In the genomic region with DNA sequence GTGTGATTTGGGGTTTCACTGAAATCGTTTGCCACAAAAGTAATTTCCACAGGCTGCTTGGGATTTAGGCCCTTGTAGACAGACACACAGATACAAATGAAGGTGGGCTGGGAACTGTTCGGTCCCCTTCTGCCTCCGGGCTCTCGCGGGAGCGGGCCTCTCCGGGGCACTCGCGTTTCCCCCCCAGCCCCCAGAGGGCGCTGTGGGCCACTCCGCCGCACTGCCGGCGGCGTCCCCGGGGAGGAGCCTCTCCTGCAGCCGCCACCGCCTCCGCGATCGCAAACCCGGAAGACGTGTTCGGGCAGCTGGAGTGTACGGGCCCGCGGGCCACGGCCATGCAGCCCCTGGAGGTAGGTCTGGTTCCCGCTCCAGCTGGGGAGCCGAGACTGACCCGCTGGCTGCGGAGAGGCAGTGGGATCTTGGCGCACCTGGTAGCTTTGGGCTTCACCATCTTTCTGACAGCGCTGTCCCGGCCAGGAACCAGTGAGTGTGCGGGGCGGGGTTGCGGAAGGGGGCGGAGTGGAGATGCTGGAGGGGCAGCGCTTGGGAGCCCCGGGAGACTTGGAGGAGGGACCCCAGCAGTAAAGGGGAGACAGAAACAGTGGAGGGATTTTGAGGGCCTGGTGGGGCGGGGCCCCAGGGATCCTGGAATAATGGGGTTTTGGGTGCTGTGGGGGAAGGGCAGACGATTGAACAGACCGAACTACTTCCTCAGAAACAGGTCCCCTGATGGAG, we compare ENCODE assay signal across 8 cellular contexts. TPM values are rescaled to one million over a fixed set of nuclear protein-coding genes. Genes with fewer than 3 reads are reported as not detected.
DNase-seq lines count a peak whose midpoint lies in the region; ATAC-seq and TF ChIP-seq lines count a peak whose summit lies in the region.

A gene with protein sequence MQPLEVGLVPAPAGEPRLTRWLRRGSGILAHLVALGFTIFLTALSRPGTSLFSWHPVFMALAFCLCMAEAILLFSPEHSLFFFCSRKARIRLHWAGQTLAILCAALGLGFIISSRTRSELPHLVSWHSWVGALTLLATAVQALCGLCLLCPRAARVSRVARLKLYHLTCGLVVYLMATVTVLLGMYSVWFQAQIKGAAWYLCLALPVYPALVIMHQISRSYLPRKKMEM (plus strand): TSS at position 290 of the 735 bp plus-strand sequence. CDS start 46 bp downstream, at position 336.

- H3K36me3 ChIP-seq in WERI-Rb-1 (peaks cover 42% of the 10 kb centered on the region), mammary epithelial cell (ENCODE audit: insufficient read depth, low read length) (no peaks in the 10 kb centered on the region)

- POLR2A ChIA-PET in AG04449 (lab: Yijun Ruan, JAX) = interaction anchor here (0.7 to 0.8 kb wide), 2 partner anchors 36 to 46 kb away, joined by 3 read pairs; a partner anchor contains a TSS

- DNase-seq in AG04449 (ENCODE audit: low read depth, low spot score) (no peak), NCI-H2171 (lab: John Stamatoyannopoulos, UW) (peak; percentile 87), WERI-Rb-1 (peak; percentile 90), mammary epithelial cell (peak; percentile 80), iris pigment epithelial cell (ENCODE audit: low read depth) (peak; percentile 81)
- peak; percentile 88 for DNase-seq in stimulated activated CD4-positive, alpha-beta T cell treated with anti-CD3 and anti-CD28 coated beads, Interleukin-12 subunit alpha, Interleukin-12 subunit beta, amount 100 ng/mL, for 4 hours

- peak within 1 kb of the TSS; percentile 98 for H2AFZ ChIP-seq in mammary epithelial cell (ENCODE audit: low read depth, low read length)

- dilution Hi-C loops in mammary epithelial cell (cut with HindIII; ENCODE audit: low sequenced_read_pairs) = no loop called here

- peak within 1 kb of the TSS; percentile 43 for H3K9ac ChIP-seq in mammary epithelial cell (ENCODE audit: insufficient read depth, low read length)

- 1% methylated on average over 21 of the region's 44 CpGs for WGBS in mammary epithelial cell (ENCODE audit: low coverage, missing lambda C conversion rate)

- peak within 1 kb of the TSS; percentile 65 for H3K4me2 ChIP-seq in mammary epithelial cell (ENCODE audit: insufficient read depth, low read depth, low read length)

- H3K27ac ChIP-seq in WERI-Rb-1 (peak within 1 kb of the TSS; percentile 57), mammary epithelial cell (ENCODE audit: insufficient read depth, low read depth, low read length) (no peak within 1 kb of the TSS)

- CTCF ChIA-PET in AG04449 (lab: Yijun Ruan, JAX) = interaction anchor here (0.6 to 43.1 kb wide), 34 partner anchors 12 to 331 kb away, joined by 3 to 2790 read pairs (median 5); a partner anchor contains a TSS
- CTCF ChIA-PET in mammary epithelial cell (lab: Charles Lee; ENCODE audit: low non-redundant PET) = interaction anchor here (0.6 to 0.9 kb wide), 4 partner anchors 39 to 329 kb away, joined by 3 to 7 read pairs (median 4); no protein-coding TSS in a partner anchor

- H3K4me3 ChIP-seq in AG04449 (ENCODE audit: low read depth, low read length) (peak within 1 kb of the TSS; percentile 100), WERI-Rb-1 (ENCODE audit: low read depth, low read length) (peak within 1 kb of the TSS; percentile 91), mammary epithelial cell (replicated peaks in 1 of 3; ENCODE audit: insufficient read depth in 1 of 3, low read depth in 2 of 3, low read length in 3 of 3) (peak within 1 kb of the TSS; percentile 93 to 98 (median 94))

- no peaks in the 10 kb centered on the region for H3K9me3 ChIP-seq in WERI-Rb-1 (ENCODE audit: severe bottlenecking)
- no peaks in the 10 kb centered on the region for H3K9me3 ChIP-seq in mammary epithelial cell (replicated peaks; ENCODE audit: insufficient read depth, low read length)

- no TSS peak for BruUV-seq in mammary epithelial cell (replicated peaks; lab: Mats Ljungman, UMichigan)

- no peaks in the 10 kb centered on the region for H3K27me3 ChIP-seq in WERI-Rb-1 (ENCODE audit: insufficient read depth, low read depth, severe bottlenecking)
- no peaks in the 10 kb centered on the region for H3K27me3 ChIP-seq in mammary epithelial cell (ENCODE audit: insufficient read depth, low read length)

- peak; percentile 70 for ATAC-seq in GM18519 (IDR thresholded peaks at IDR 0.05; ENCODE audit: low FRiP score, unreplicated experiment)
- ATAC-seq in HG03045 (IDR thresholded peaks at IDR 0.05; ENCODE audit: unreplicated experiment) = peak; percentile 91

- H4K20me1 ChIP-seq in mammary epithelial cell (ENCODE audit: insufficient read depth, low read length) = no peaks in the 10 kb centered on the region

- intact Hi-C loops in mammary epithelial cell (cut with micrococcal nuclease) = loop anchor here (1.0 to 5.0 kb wide), 3 partner anchors 10 to 222 kb away; no protein-coding TSS in a partner anchor

- in situ Hi-C loops in mammary epithelial cell (cut with MboI; ENCODE audit: low sequenced_read_pairs in 2 of 2) = loop anchor here (5.0 kb wide), 1 partner anchor 38 kb away; no protein-coding TSS in a partner anchor

- H3K4me1 ChIP-seq in mammary epithelial cell (ENCODE audit: insufficient read depth, low read length) = peaks cover 4% of the 10 kb centered on the region

- TF ChIP-seq CTCF in AG04449 (IDR thresholded peaks at IDR 0.05; ENCODE audit: insufficient read depth, low read length, missing control alignments) = peak; percentile 98
- peak; percentile 92 for TF ChIP-seq CTCF in WERI-Rb-1 (IDR thresholded peaks at IDR 0.05; ENCODE audit: low read depth, low read length)
- TF ChIP-seq CTCF in mammary epithelial cell (conservative IDR thresholded peaks at IDR 0.05 in 1 of 2, IDR thresholded peaks at IDR 0.05 in 1 of 2; ENCODE audit: extremely low read depth in 1 of 2, insufficient read depth in 1 of 2, low read depth in 1 of 2, low read length in 2 of 2) = peak; percentile 58 to 95

- peaks cover 25% of the 10 kb centered on the region for H3K79me2 ChIP-seq in mammary epithelial cell (ENCODE audit: insufficient read depth, low read length)

RNA-seq across cellular contexts. Expression of the gene that starts here (rescaled TPM):
- total RNA-seq in mammary epithelial cell = 1 to 10 TPM; 7.3 to 7.7 TPM
- polyA plus RNA-seq in mammary epithelial cell = 4.6 TPM
- 2.9 TPM for polyA minus RNA-seq in mammary epithelial cell
